8 cellular contexts compared by ENCODE assay signal in genomic region chr19:18594096-18594823, GRCh38. TPM values are rescaled to one million over a fixed set of nuclear protein-coding genes. Genes with fewer than 3 reads are reported as not detected.
DNase-seq lines count a peak whose midpoint lies in the region; ATAC-seq, FAIRE-seq and TF ChIP-seq lines count a peak whose summit lies in the region.

No MANE protein-coding gene starts in this region.

- H3K27me3 Mint-ChIP-seq in T-cell = peaks cover 3 to 9% of the 10 kb centered on the region in 2 donors
- peaks cover 7% of the 10 kb centered on the region for H3K27me3 Mint-ChIP-seq in activated naive CD8-positive, alpha-beta T cell treated with anti-CD3 and anti-CD28 coated beads, Interleukin-2, amount 50 U/mL, for 24 hours

- peak overlapping the region; percentile 29; the same call in 2 of the 3 replicates for H3K4me3 ChIP-seq in A549
- H3K4me3 ChIP-seq in LNCaP clone FGC (ENCODE audit: low read depth, low read length) = peak overlapping the region; percentile 40
- H3K4me3 ChIP-seq in left ventricle myocardium inferior = peak overlapping the region; percentile 60
- peak overlapping the region; percentile 54 for H3K4me3 ChIP-seq in rectal smooth muscle tissue (ENCODE audit: low read length)
- H3K4me3 ChIP-seq in vagina = peak overlapping the region; percentile 29 to 51

- CTCF ChIA-PET in A549 (lab: Yijun Ruan, JAX) (interaction anchor here (0.7 to 5.2 kb wide), 29 partner anchors 9 to 269 kb away, joined by 3 to 46 read pairs (median 4); partner anchors contain the start of genes CRLF1, TMEM59L and UBA52), T-cell (lab: Charles Lee) (interaction anchor here (0.5 to 1.2 kb wide), 8 partner anchors 12 to 798 kb away, joined by 3 to 13 read pairs (median 4); no protein-coding TSS in a partner anchor)

- FAIRE-seq in A549 (lab: Jason Lieb, UNC) (no peak), GM18507 (lab: Jason Lieb, UNC) (peak; percentile 71)

- peak; percentile 25 to 52; a peak in 5 of 6 replicates for ATAC-seq in A549
- ATAC-seq in T-cell (replicated peaks in 1 of 4) = peak; percentile 74 to 84 (median 77)
- ATAC-seq in activated naive CD8-positive, alpha-beta T cell treated with anti-CD3 and anti-CD28 coated beads, Interleukin-2, amount 50 U/mL, for 24 hours = peak; percentile 65

- H3K36me3 ChIP-seq in left ventricle myocardium inferior (peaks cover 12% of the 10 kb centered on the region), rectal smooth muscle tissue (ENCODE audit: control insufficient read depth, insufficient read depth, low read length) (peaks cover 3% of the 10 kb centered on the region), vagina (peaks cover 0 to 8% of the 10 kb centered on the region in 2 donors)

- H3K27ac ChIP-seq in A549 = peak overlapping the region; percentile 66 to 84
- peak overlapping the region; percentile 51 for H3K27ac ChIP-seq in left ventricle myocardium inferior (replicated peaks)
- no peak overlapping the region for H3K27ac ChIP-seq in rectal smooth muscle tissue (ENCODE audit: low read depth, low read length)
- peak overlapping the region; percentile 46 for H3K27ac ChIP-seq in vagina

- peak; percentile 70 for TF ChIP-seq CTCF in A549 (IDR thresholded peaks at IDR 0.05)
- peak; percentile 91 for TF ChIP-seq CTCF in LNCaP clone FGC (IDR thresholded peaks at IDR 0.05; ENCODE audit: control insufficient read depth, extremely low read depth, insufficient read depth)
- TF ChIP-seq CTCF in left ventricle myocardium inferior (IDR thresholded peaks at IDR 0.05; ENCODE audit: borderline replicate concordance) = peak; percentile 93
- TF ChIP-seq CTCF in vagina (IDR thresholded peaks at IDR 0.05) = peak; percentile 69 to 93 (median 82)

- TF ChIP-seq RAD21 in A549 (conservative IDR thresholded peaks at IDR 0.05 in 1 of 2, IDR thresholded peaks at IDR 0.05 in 1 of 2) = peak; percentile 56 to 67

- H3K9me3 ChIP-seq in A549 (no peaks in the 10 kb centered on the region), left ventricle myocardium inferior (replicated peaks) (no peaks in the 10 kb centered on the region), vagina (no peaks in the 10 kb centered on the region)

- peak overlapping the region; percentile 82 for H3K4me2 ChIP-seq in A549

- H3K9ac ChIP-seq in rectal smooth muscle tissue (ENCODE audit: low read length) = peak overlapping the region; percentile 49

- H3K4me3 Mint-ChIP-seq in T-cell = peak overlapping the region; percentile 64 to 76 (median 65)
- peak overlapping the region; percentile 67 for H3K4me3 Mint-ChIP-seq in activated naive CD8-positive, alpha-beta T cell treated with anti-CD3 and anti-CD28 coated beads, Interleukin-2, amount 50 U/mL, for 24 hours

- DNase-seq in A549 (ENCODE audit: low read depth in 1 of 2, low spot score in 1 of 2) (peak; percentile 44 to 57), GM18507 (ENCODE audit: extremely low spot score, insufficient read length, low read depth) (peak; percentile 86), LNCaP clone FGC (ENCODE audit: low read depth) (peak; percentile 25), T-cell (peak; percentile 51 to 77 (median 70)), left ventricle myocardium inferior (peak; percentile 73), vagina (ENCODE audit: extremely low spot score in 2 of 2) (no peak)
- peak; percentile 84 for DNase-seq in activated naive CD8-positive, alpha-beta T cell treated with anti-CD3 and anti-CD28 coated beads, Interleukin-2, amount 50 U/mL, for 24 hours

- peak overlapping the region in 1 of 2 donors; percentile 74 for H3K27ac Mint-ChIP-seq in T-cell
- peak overlapping the region; percentile 47 for H3K27ac Mint-ChIP-seq in activated naive CD8-positive, alpha-beta T cell treated with anti-CD3 and anti-CD28 coated beads, Interleukin-2, amount 50 U/mL, for 24 hours

- 24% methylated on average over 6 of the region's 54 CpGs for WGBS in A549 (ENCODE audit: missing lambda C conversion rate)

- TF ChIP-seq POLR2A in A549 (IDR thresholded peaks at IDR 0.05; ENCODE audit: low read length) (no peak), vagina (IDR thresholded peaks at IDR 0.05) (no peak)

- TF ChIP-seq EP300 in A549 (IDR thresholded peaks at IDR 0.05) = no peak

- peaks cover 25 to 33% (median 28%) of the 10 kb centered on the region in 3 donors for H3K4me1 Mint-ChIP-seq in T-cell
- H3K4me1 Mint-ChIP-seq in activated naive CD8-positive, alpha-beta T cell treated with anti-CD3 and anti-CD28 coated beads, Interleukin-2, amount 50 U/mL, for 24 hours = peaks cover 28% of the 10 kb centered on the region

- POLR2A ChIA-PET in A549 (lab: Yijun Ruan, JAX) (no interaction called here), T-cell (lab: Charles Lee) (interaction anchor here in 1 of 2 donors (0.6 kb wide), 1 partner anchor 261 kb away, joined by 3 read pairs; no protein-coding TSS in a partner anchor)

- peaks cover 9% of the 10 kb centered on the region; the same call in 1 of the 3 replicates for H3K4me1 ChIP-seq in A549
- H3K4me1 ChIP-seq in left ventricle myocardium inferior = peaks cover 45% of the 10 kb centered on the region
- peaks cover 11% of the 10 kb centered on the region for H3K4me1 ChIP-seq in rectal smooth muscle tissue (ENCODE audit: control insufficient read depth, insufficient read depth, low read length)
- H3K4me1 ChIP-seq in vagina = peaks cover 41% of the 10 kb centered on the region

- intact Hi-C loops in left ventricle myocardium inferior (cut with micrococcal nuclease) (loop anchor here (5.0 kb wide), 1 partner anchor 78 kb away; no protein-coding TSS in a partner anchor), vagina (cut with DNase I) (loop anchor here (5.0 to 10.0 kb wide), 3 partner anchors 81 to 258 kb away; no protein-coding TSS in a partner anchor)

- H3K36me3 Mint-ChIP-seq in T-cell = peaks cover 3% of the 10 kb centered on the region
- H3K36me3 Mint-ChIP-seq in activated naive CD8-positive, alpha-beta T cell treated with anti-CD3 and anti-CD28 coated beads, Interleukin-2, amount 50 U/mL, for 24 hours (ENCODE audit: low read depth) = peaks cover 11% of the 10 kb centered on the region

- no peaks in the 10 kb centered on the region for H3K9me3 Mint-ChIP-seq in T-cell
- H3K9me3 Mint-ChIP-seq in activated naive CD8-positive, alpha-beta T cell treated with anti-CD3 and anti-CD28 coated beads, Interleukin-2, amount 50 U/mL, for 24 hours = no peaks in the 10 kb centered on the region

- H3K27me3 ChIP-seq in left ventricle myocardium inferior (ENCODE audit: low read depth) (peaks cover 41% of the 10 kb centered on the region), rectal smooth muscle tissue (ENCODE audit: control insufficient read depth, insufficient read depth, low read length) (peaks cover 10% of the 10 kb centered on the region), vagina (no peaks in the 10 kb centered on the region)

TF ChIP-seq in A549, 52 proteins besides CTCF, POLR2A, EP300 and RAD21 (continues in another document):
- no peak for TF ChIP-seq RFX5 (IDR thresholded peaks at IDR 0.05)
- TF ChIP-seq, protein P1, sequence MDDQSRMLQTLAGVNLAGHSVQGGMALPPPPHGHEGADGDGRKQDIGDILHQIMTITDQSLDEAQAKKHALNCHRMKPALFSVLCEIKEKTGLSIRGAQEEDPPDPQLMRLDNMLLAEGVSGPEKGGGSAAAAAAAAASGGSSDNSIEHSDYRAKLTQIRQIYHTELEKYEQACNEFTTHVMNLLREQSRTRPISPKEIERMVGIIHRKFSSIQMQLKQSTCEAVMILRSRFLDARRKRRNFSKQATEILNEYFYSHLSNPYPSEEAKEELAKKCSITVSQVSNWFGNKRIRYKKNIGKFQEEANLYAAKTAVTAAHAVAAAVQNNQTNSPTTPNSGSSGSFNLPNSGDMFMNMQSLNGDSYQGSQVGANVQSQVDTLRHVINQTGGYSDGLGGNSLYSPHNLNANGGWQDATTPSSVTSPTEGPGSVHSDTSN (IDR thresholded peaks at IDR 0.05) = no peak

RNA-seq across cellular contexts. Expression of gene REX1BD, which starts 5.7 kb away (rescaled TPM):
- polyA plus RNA-seq in A549 (2011; rRNA removed) = 13.3 and 23.1 TPM in 2 replicates
- 91.8 and 94.7 TPM in 2 replicates for polyA plus RNA-seq in A549 (2012; cell fraction: cytosol; rRNA removed)
- 175 and 211 TPM in 2 replicates for polyA plus RNA-seq in A549 (2012; cell fraction: nucleus; rRNA removed)
- polyA plus RNA-seq in A549 (2017; fragmentation: RNase III; extraction: RNeasy Plus Mini Kit Qiagen cat#74134 plus additional on column Dnase treatment) = 47.3 to 50.3 TPM (median 47.7 TPM) in 3 replicates
- polyA minus RNA-seq in A549 (2011; rRNA and poly(A)+ RNA removed) = 3.1 and 4.9 TPM in 2 replicates
- total RNA-seq in T-cell = 100 to 1,000 TPM in 4 of 5 donors, 10 to 100 TPM in 1; 91.8 to 166 (median 150) TPM
- total RNA-seq in left ventricle myocardium inferior = 76.6 TPM
- 124 TPM for total RNA-seq in vagina

RNA-seq across cellular contexts. Expression of gene CRLF1, which starts 12.3 kb away (rescaled TPM):
- polyA plus RNA-seq in A549 (2011; rRNA removed) (0.37 and 1.3 TPM in 2 replicates), A549 (2017; fragmentation: RNase III; extraction: RNeasy Plus Mini Kit Qiagen cat#74134 plus additional on column Dnase treatment) (1.6 to 2.7 TPM (median 2.5 TPM) in 3 replicates)
- 1.3 and 2.0 TPM in 2 replicates for polyA plus RNA-seq in A549 (2012; cell fraction: cytosol; rRNA removed)
- 2.2 and 3.5 TPM in 2 replicates for polyA plus RNA-seq in A549 (2012; cell fraction: nucleus; rRNA removed)
- polyA minus RNA-seq in A549 (2011; rRNA and poly(A)+ RNA removed) = 0.45 and 1.2 TPM in 2 replicates
- total RNA-seq in T-cell (under 1 TPM in 2 of 5 donors, not detected in 3; 0.56 to 0.73 TPM), left ventricle myocardium inferior (20.0 TPM), vagina (15.2 TPM)

RNA-seq across cellular contexts. Expression of gene TMEM59L, which starts 18.4 kb away (rescaled TPM):
- polyA plus RNA-seq in A549 (2011; rRNA removed) (0.94 and 2.0 TPM in 2 replicates), A549 (2017; fragmentation: RNase III; extraction: RNeasy Plus Mini Kit Qiagen cat#74134 plus additional on column Dnase treatment) (2.8 to 5.0 TPM (median 4.6 TPM) in 3 replicates)
- polyA plus RNA-seq in A549 (2012; cell fraction: cytosol; rRNA removed) = 0.75 and 1.5 TPM in 2 replicates
- 7.4 and 7.8 TPM in 2 replicates for polyA plus RNA-seq in A549 (2012; cell fraction: nucleus; rRNA removed)
- 0.54 and 0.62 TPM in 2 replicates for polyA minus RNA-seq in A549 (2011; rRNA and poly(A)+ RNA removed)
- total RNA-seq in T-cell (under 1 TPM in 2 of 5 donors, not detected in 3; 0.38 to 0.40 TPM), left ventricle myocardium inferior (1.5 TPM), vagina (4.2 TPM)

RNA-seq across cellular contexts. Expression of gene UBA52, which starts 22.6 kb away (rescaled TPM):
- polyA plus RNA-seq in A549 (2011; rRNA removed) (888 and 1,266 TPM in 2 replicates), A549 (2017; fragmentation: RNase III; extraction: RNeasy Plus Mini Kit Qiagen cat#74134 plus additional on column Dnase treatment) (942 to 959 TPM (median 947 TPM) in 3 replicates)
- polyA plus RNA-seq in A549 (2012; cell fraction: cytosol; rRNA removed) = 1,951 and 2,211 TPM in 2 replicates
- polyA plus RNA-seq in A549 (2012; cell fraction: nucleus; rRNA removed) = 1,028 and 1,517 TPM in 2 replicates
- polyA minus RNA-seq in A549 (2011; rRNA and poly(A)+ RNA removed) = 851 and 1,238 TPM in 2 replicates
- total RNA-seq in T-cell (1,000 to 10,000 TPM; 1,917 to 2,053 (median 1,972) TPM), left ventricle myocardium inferior (643 TPM), vagina (747 TPM)

RNA-seq across cellular contexts. Expression of gene KXD1, which starts 36.6 kb away (rescaled TPM):
- 62.8 and 73.6 TPM in 2 replicates for polyA plus RNA-seq in A549 (2011; rRNA removed)
- polyA plus RNA-seq in A549 (2012; cell fraction: cytosol; rRNA removed) = 155 and 165 TPM in 2 replicates
- 91.2 and 96.6 TPM in 2 replicates for polyA plus RNA-seq in A549 (2012; cell fraction: nucleus; rRNA removed)
- 83.9 to 90.6 TPM (median 87.4 TPM) in 3 replicates for polyA plus RNA-seq in A549 (2017; fragmentation: RNase III; extraction: RNeasy Plus Mini Kit Qiagen cat#74134 plus additional on column Dnase treatment)
- 106 and 130 TPM in 2 replicates for polyA minus RNA-seq in A549 (2011; rRNA and poly(A)+ RNA removed)
- total RNA-seq in T-cell = 100 to 1,000 TPM in 1 of 5 donors, 10 to 100 TPM in 4; 73.1 to 112 (median 95.8) TPM
- total RNA-seq in left ventricle myocardium inferior = 52.0 TPM
- 131 TPM for total RNA-seq in vagina

Comparison
In these comparisons a context has a peak if more than half of its experiments do, and no peak if none do; other contexts are left out.
1. DNase-seq: peak in A549 (2 of 2), GM18507 (single experiment), LNCaP clone FGC (single experiment), T-cell (34 of 34), activated naive CD8-positive, alpha-beta T cell treated with anti-CD3 and anti-CD28 coated beads, Interleukin-2, amount 50 U/mL, for 24 hours (single experiment) and left ventricle myocardium inferior (single experiment); none in vagina (0 of 2).
2. Peak in every context shown above with its lines, with median percentiles within 50 percentile points of each other: ATAC-seq, H3K4me3 ChIP-seq and CTCF ChIP-seq.